ENCODE assay signal across 14 cellular contexts in the genomic region with DNA sequence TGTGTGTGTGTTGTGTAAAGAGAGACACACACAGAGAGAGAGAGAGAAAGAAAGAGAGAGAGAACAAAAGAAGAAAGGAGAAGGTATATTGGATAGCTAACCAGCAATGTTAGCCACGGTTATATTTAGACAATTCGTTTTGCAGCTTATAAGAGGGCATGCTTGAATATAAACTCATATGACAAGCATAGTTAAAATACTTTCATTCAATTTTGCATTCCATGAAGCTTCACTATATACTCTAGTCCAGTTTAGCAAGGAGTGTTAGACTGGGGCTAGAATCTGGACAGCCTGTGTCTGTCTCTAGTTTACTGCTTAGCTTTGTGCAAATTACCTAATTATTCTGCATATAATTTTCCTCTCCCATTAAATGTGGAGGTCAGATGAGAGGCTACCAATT.
DNase-seq lines count a peak whose midpoint lies in the region; ATAC-seq and TF ChIP-seq lines count a peak whose summit lies in the region.
"Had no signal": no experiment of that assay in that cellular context is flagged by ENCODE, and none has a peak within 500 bp of the region (broad histone marks: within the 10 kb centered on the region; RNA-seq: fewer than 3 reads in every experiment).

No MANE protein-coding gene starts in this region.

- TF ChIP-seq CTCF in AG04449 (IDR thresholded peaks at IDR 0.05; ENCODE audit: insufficient read depth, low read length, missing control alignments) (no peak), AG10803 (conservative IDR thresholded peaks at IDR 0.05; ENCODE audit: low read length) (no peak)

- no peaks in the 10 kb centered on the region for H3K4me1 ChIP-seq in adipocyte (ENCODE audit: control insufficient read depth, insufficient read depth, low read length)
- H3K4me1 ChIP-seq: BLaER1, HAP-1 had no signal

- H3K9me3 ChIP-seq in adipocyte (ENCODE audit: control insufficient read depth, low read length), result no peaks in the 10 kb centered on the region
- H3K9me3 ChIP-seq: BLaER1, HAP-1 had no signal

- ATAC-seq in GM21360 (IDR thresholded peaks at IDR 0.05; ENCODE audit: unreplicated experiment), result no peak

- H3K4me3 ChIP-seq in AG04449 (ENCODE audit: low read depth, low read length) (no peak overlapping the region), AG10803 (ENCODE audit: low read length) (no peak overlapping the region), adipocyte (ENCODE audit: low read length) (no peak overlapping the region)
- H3K4me3 ChIP-seq: BLaER1, HAP-1 had no signal

- POLR2A ChIA-PET in AG04449 (lab: Yijun Ruan, JAX), result interaction anchor here (1.6 kb wide), 1 partner anchor 9 kb away, joined by 9 read pairs; no protein-coding TSS in a partner anchor

- no peaks in the 10 kb centered on the region for H3K36me3 ChIP-seq in adipocyte (ENCODE audit: control insufficient read depth, insufficient read depth, low read length, severe bottlenecking)
- H3K36me3 ChIP-seq: BLaER1, HAP-1 had no signal

- CTCF ChIA-PET in AG04449 (lab: Yijun Ruan, JAX), result no interaction called here

- H3K9ac ChIP-seq in adipocyte (ENCODE audit: low read length), result no peak overlapping the region
- H3K9ac ChIP-seq: BLaER1 had no signal

- H3K27me3 ChIP-seq in adipocyte (replicated peaks; ENCODE audit: control insufficient read depth, insufficient read depth, low read length), result no peaks in the 10 kb centered on the region
- H3K27me3 ChIP-seq: BLaER1 had no signal

- peak; percentile 14 for DNase-seq in AG04449 (ENCODE audit: low read depth, low spot score)
- DNase-seq in AG10803 (ENCODE audit: low read depth), result peak; percentile 38
- peak; percentile 53 for DNase-seq in adipocyte (ENCODE audit: low read depth)
- peak; percentile 22 for DNase-seq in myocyte (ENCODE audit: low read depth)
- no peak for DNase-seq in DMS79 treated with DMSO at 0.1 percent for 48 hours (lab: John Stamatoyannopoulos, UW)
- no peak for DNase-seq in SIG-M5 treated with dmso at 0.1 percent for 504 hours (lab: John Stamatoyannopoulos, UW; ENCODE audit: unreplicated experiment)
- DNase-seq in NCI-H1105 treated with DMSO at 0.1 percent for 48 hours (lab: John Stamatoyannopoulos, UW), result no peak
- DNase-seq: ACHN; AML-193; CD8-positive, alpha-beta memory T cell; DMS53 had no signal

Comparison
In these comparisons a context has a peak if more than half of its experiments do, and no peak if none do; other contexts are left out.
1. DNase-seq: peak in AG04449 (single experiment), AG10803 (single experiment), adipocyte (single experiment) and myocyte (single experiment); none in DMS79 treated with DMSO at 0.1 percent for 48 hours (single experiment), SIG-M5 treated with dmso at 0.1 percent for 504 hours (single experiment) and NCI-H1105 treated with DMSO at 0.1 percent for 48 hours (single experiment).